35 cellular contexts compared by ENCODE assay signal in the genomic region with DNA sequence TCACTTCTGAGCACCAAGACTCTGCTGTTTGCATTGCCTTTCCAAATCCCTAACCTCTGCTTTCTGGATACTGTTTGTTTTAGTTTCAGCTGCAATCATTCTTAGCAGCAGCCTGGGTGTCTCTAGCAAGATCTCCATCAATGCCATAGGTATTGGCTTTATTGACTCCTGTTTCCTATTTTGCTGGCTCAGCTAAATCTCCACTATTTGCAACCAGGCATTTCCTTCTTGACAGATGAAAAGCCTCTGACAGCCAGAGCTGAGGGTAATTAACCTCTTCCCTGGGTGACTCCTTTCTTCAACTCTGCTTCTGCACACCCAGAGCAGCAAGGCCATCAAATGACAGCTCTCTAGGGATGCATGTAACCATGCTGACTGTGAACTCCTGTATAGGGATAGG.
"Had no signal": no experiment of that assay in that cellular context is flagged by ENCODE, and none has a peak within 500 bp of the region (broad histone marks: within the 10 kb centered on the region; RNA-seq: fewer than 3 reads in every experiment).

No MANE protein-coding gene starts in this region.

- ATAC-seq: activated naive CD4-positive, alpha-beta T cell treated with anti-CD3 and anti-CD28 coated beads, Interleukin-2, amount 50 U/mL, for 72 hours; activated T-cell treated with anti-CD3 and anti-CD28 coated beads, Interleukin-2, amount 50 U/mL, for 4 hours; PC-3; SK-N-SH treated with all-trans-retinoic acid at 6 μM for 48 hours; T-cell; T-helper 17 cell had no signal

- H3K27me3 ChIP-seq: adrenal gland, Peyer's patch had no signal

- H3K27ac Mint-ChIP-seq: activated B cell treated with CpG ODN at 0.5 μM for 24 hours; activated CD4-positive, alpha-beta memory T cell treated with anti-CD3 and anti-CD28 coated beads for 36 hours; activated naive CD4-positive, alpha-beta T cell treated with anti-CD3 and anti-CD28 coated beads for 36 hours; activated naive CD4-positive, alpha-beta T cell treated with anti-CD3 and anti-CD28 coated beads, Interleukin-2, amount 50 U/mL, for 72 hours; activated T-helper 1 cell treated with anti-CD3 and anti-CD28 coated beads, Interleukin-12 subunit alpha, Interleukin-12 subunit beta, Interleukin-2, Interleukin-4 antibody, amounts not matched to agents 30 ng/mL and 10 ng/mL and 1 ng/mL, durations not matched to agents 14 hours and 24 hours and 36 hours; T-cell; T-helper 17 cell had no signal

- H3K36me3 Mint-ChIP-seq: activated CD4-positive, alpha-beta memory T cell treated with anti-CD3 and anti-CD28 coated beads for 36 hours; activated naive CD4-positive, alpha-beta T cell treated with anti-CD3 and anti-CD28 coated beads, Interleukin-2, amount 50 U/mL, for 72 hours; brain; T-cell had no signal

- H3K4me1 Mint-ChIP-seq: activated B cell treated with CpG ODN at 0.5 μM for 24 hours, brain, T-cell, T-helper 17 cell had no signal

- H3K36me3 ChIP-seq: adrenal gland, Peyer's patch had no signal

- H3K27me3 Mint-ChIP-seq: activated B cell treated with CpG ODN at 0.5 μM for 24 hours; activated CD4-positive, alpha-beta memory T cell treated with anti-CD3 and anti-CD28 coated beads for 36 hours; T-helper 17 cell had no signal

- H3K9me3 ChIP-seq: adrenal gland, Peyer's patch had no signal

- H3K9me3 Mint-ChIP-seq: activated B cell treated with CpG ODN at 0.5 μM for 24 hours; activated CD4-positive, alpha-beta memory T cell treated with anti-CD3 and anti-CD28 coated beads for 36 hours; activated naive CD4-positive, alpha-beta T cell treated with anti-CD3 and anti-CD28 coated beads for 36 hours; activated T-cell treated with anti-CD3 and anti-CD28 coated beads, Interleukin-2, amount 50 U/mL, for 4 hours; activated T-helper 1 cell treated with anti-CD3 and anti-CD28 coated beads, Interleukin-12 subunit alpha, Interleukin-12 subunit beta, Interleukin-2, Interleukin-4 antibody, amounts not matched to agents 30 ng/mL and 10 ng/mL and 1 ng/mL, durations not matched to agents 14 hours and 24 hours and 36 hours; brain had no signal

- H3K27ac ChIP-seq: adrenal gland, Peyer's patch, VCaP had no signal

- DNase-seq: activated B cell treated with CpG ODN at 0.5 μM for 24 hours; activated CD4-positive, alpha-beta memory T cell treated with anti-CD3 and anti-CD28 coated beads for 36 hours; activated CD4-positive, alpha-beta T cell treated with anti-CD3 and anti-CD28 coated beads for 4 hours; activated CD4-positive, alpha-beta T cell treated with anti-CD3 and anti-CD28 coated beads, Interleukin-2, amount 50 U/mL, for 1 hour; activated CD4-positive, CD25-positive, alpha-beta regulatory T cell treated with anti-CD3 and anti-CD28 coated beads, Interleukin-2, amount 50 U/mL, for 72 hours; activated CD8-positive, alpha-beta memory T cell treated with anti-CD3 and anti-CD28 coated beads, Interleukin-2, amount 50 U/mL, for 4 hours; activated gamma-delta T cell treated with Interleukin-2 at 50 U/mL for 16 hours; activated naive CD4-positive, alpha-beta T cell treated with anti-CD3 and anti-CD28 coated beads for 36 hours; activated T-cell treated with anti-CD3 and anti-CD28 coated beads for 4 hours; activated T-cell treated with anti-CD3 and anti-CD28 coated beads, Interleukin-2, amount 50 U/mL, for 4 hours; adrenal gland; caudate nucleus; cerebellar nuclear complex; Karpas-422; KBM-7; NCI-H1105; NCI-H1436 treated with DMSO at 0.1 percent for 48 hours; NCI-H1694 treated with DMSO at 0.1 percent for 48 hours; NCI-H2029; NCI-H226; NCI-H446 treated with DMSO at 0.1 percent for 48 hours; NCI-H524; NK-92 treated with Interleukin-12 subunit alpha and Interleukin-12 subunit beta, amount 100 ng/mL, for 24 hours; PC-3; Peyer's patch; RPMI8226; SHP77 treated with DMSO at 0.1 percent for 48 hours; T-cell; T-helper 17 cell had no signal

- H3K4me1 ChIP-seq: adrenal gland, Peyer's patch had no signal

- H3K4me3 Mint-ChIP-seq: activated B cell treated with CpG ODN at 0.5 μM for 24 hours; activated CD4-positive, alpha-beta memory T cell treated with anti-CD3 and anti-CD28 coated beads for 36 hours; activated naive CD4-positive, alpha-beta T cell treated with anti-CD3 and anti-CD28 coated beads for 36 hours; activated T-cell treated with anti-CD3 and anti-CD28 coated beads, Interleukin-2, amount 50 U/mL, for 4 hours; activated T-helper 1 cell treated with anti-CD3 and anti-CD28 coated beads, Interleukin-12 subunit alpha, Interleukin-12 subunit beta, Interleukin-2, Interleukin-4 antibody, amounts not matched to agents 30 ng/mL and 10 ng/mL and 1 ng/mL, durations not matched to agents 14 hours and 24 hours and 36 hours; T-cell; T-helper 17 cell had no signal

- FAIRE-seq: bronchial epithelial cell had no signal

- H3K4me3 ChIP-seq: adrenal gland, Peyer's patch had no signal
